14 cellular contexts compared by ENCODE assay signal in the genomic region with DNA sequence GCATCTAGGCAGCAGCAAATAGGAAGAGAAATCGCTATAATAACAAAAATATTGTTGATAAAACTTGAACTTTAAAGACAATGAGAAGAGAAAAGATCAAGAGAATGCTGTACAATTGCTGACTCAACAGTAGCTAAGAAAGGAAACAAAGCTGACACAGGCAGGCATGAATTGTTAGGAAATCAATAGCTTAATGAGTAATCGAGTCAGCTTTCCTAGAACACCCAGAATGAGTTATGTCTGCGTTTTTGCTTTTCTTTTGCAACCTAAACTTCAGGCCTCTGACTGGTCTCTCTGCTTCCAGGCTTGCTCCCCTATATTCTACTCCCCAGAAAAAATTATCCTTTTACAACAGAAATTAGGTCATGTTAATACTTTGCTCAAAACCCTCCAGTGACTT.
DNase-seq lines count a peak whose midpoint lies in the region; ATAC-seq and TF ChIP-seq lines count a peak whose summit lies in the region.
"Had no signal": no experiment of that assay in that cellular context is flagged by ENCODE, and none has a peak within 500 bp of the region (broad histone marks: within the 10 kb centered on the region; RNA-seq: fewer than 3 reads in every experiment).

No MANE protein-coding gene starts in this region.

- peaks cover 17% of the 10 kb centered on the region for H3K4me1 Mint-ChIP-seq in osteocyte (ENCODE audit: unreplicated experiment)
- H3K4me1 Mint-ChIP-seq: memory B cell had no signal

- H3K27ac ChIP-seq in RWPE1: no peak overlapping the region
- H3K27ac ChIP-seq: SK-N-MC had no signal

- peak; percentile 40 for DNase-seq in GM04503 (ENCODE audit: low read depth)
- peak; percentile 80 for DNase-seq in RWPE1 (ENCODE audit: low spot score)
- DNase-seq in fibroblast of villous mesenchyme (ENCODE audit: low read depth): peak; percentile 75
- DNase-seq in osteocyte (ENCODE audit: extremely low spot score, unreplicated experiment): no peak
- DNase-seq in DMS79 (lab: John Stamatoyannopoulos, UW): no peak
- no peak for DNase-seq in superior temporal gyrus (ENCODE audit: extremely low spot score)
- DNase-seq: activated CD4-positive, alpha-beta memory T cell treated with anti-CD3 and anti-CD28 coated beads, Interleukin-2, amount 10 ng/mL, durations not matched to agents 7 days and 5 days; erythroblast; NCI-H2227 treated with DMSO at 0.1 percent for 48 hours had no signal

- no peaks in the 10 kb centered on the region for H3K9me3 Mint-ChIP-seq in osteocyte (ENCODE audit: unreplicated experiment)
- H3K9me3 Mint-ChIP-seq: activated CD4-positive, alpha-beta memory T cell treated with anti-CD3 and anti-CD28 coated beads, Interleukin-2, amount 10 ng/mL, durations not matched to agents 7 days and 5 days; IgD-negative memory B cell; memory B cell had no signal

- no peaks in the 10 kb centered on the region for H3K36me3 Mint-ChIP-seq in osteocyte (ENCODE audit: unreplicated experiment)
- H3K36me3 Mint-ChIP-seq: memory B cell had no signal

- H3K27me3 Mint-ChIP-seq in osteocyte (ENCODE audit: unreplicated experiment): no peaks in the 10 kb centered on the region
- H3K27me3 Mint-ChIP-seq: memory B cell had no signal

- ATAC-seq in GM21529 (IDR thresholded peaks at IDR 0.05; ENCODE audit: unreplicated experiment) (no peak), GM18870 (IDR thresholded peaks at IDR 0.05; ENCODE audit: unreplicated experiment) (no peak)

- POLR2A ChIA-PET in RWPE1 (lab: Yijun Ruan, JAX; ENCODE audit: low non-redundant PET): no interaction called here

- peak overlapping the region; percentile 20 for H3K27ac Mint-ChIP-seq in osteocyte (ENCODE audit: unreplicated experiment)
- H3K27ac Mint-ChIP-seq: activated CD4-positive, alpha-beta memory T cell treated with anti-CD3 and anti-CD28 coated beads, Interleukin-2, amount 10 ng/mL, durations not matched to agents 7 days and 5 days; IgD-negative memory B cell; memory B cell had no signal

- no peak overlapping the region for H3K4me3 Mint-ChIP-seq in osteocyte (ENCODE audit: unreplicated experiment)
- H3K4me3 Mint-ChIP-seq: activated CD4-positive, alpha-beta memory T cell treated with anti-CD3 and anti-CD28 coated beads, Interleukin-2, amount 10 ng/mL, durations not matched to agents 7 days and 5 days; IgD-negative memory B cell; memory B cell had no signal

- TF ChIP-seq CTCF in RWPE1 (conservative IDR thresholded peaks at IDR 0.05; ENCODE audit: low read depth) (no peak), fibroblast of villous mesenchyme (IDR thresholded peaks at IDR 0.05; ENCODE audit: insufficient read depth, low read depth, low read length) (no peak), osteocyte (IDR thresholded peaks at IDR 0.05) (no peak)

- H3K4me3 ChIP-seq in fibroblast of villous mesenchyme (ENCODE audit: low read depth, low read length): no peak overlapping the region
- H3K4me3 ChIP-seq: SK-N-MC had no signal

- CTCF ChIA-PET in RWPE1 (lab: Yijun Ruan, JAX): interaction anchor here (1.1 kb wide), 1 partner anchor 12 kb away, joined by 3 read pairs; no protein-coding TSS in a partner anchor

Comparison
In these comparisons a context has a peak if more than half of its experiments do, and no peak if none do; other contexts are left out.
1. DNase-seq: peak in GM04503 (single experiment), RWPE1 (single experiment) and fibroblast of villous mesenchyme (single experiment); none in osteocyte (single experiment), DMS79 (single experiment) and superior temporal gyrus (single experiment).